Comparison of ENCODE assay signal across 8 cellular contexts in genomic region chr6:26956601-26957184, GRCh38.
DNase-seq lines count a peak whose midpoint lies in the region; ATAC-seq, FAIRE-seq and TF ChIP-seq lines count a peak whose summit lies in the region.
"Not testable (repeated sequence)": the region's sequence is repeated elsewhere in the genome, so short reads cannot be mapped to it uniquely, and the experiment has no call there.

No MANE protein-coding gene starts in this region.

- not testable (repeated sequence) for H4K20me1 ChIP-seq in HepG2 (ENCODE audit: insufficient read depth, low read length)

- CTCF ChIA-PET in HepG2 (lab: Yijun Ruan, JAX; ENCODE audit: low intra/inter-chr PET ratio, low total read pairs): not testable (repeated sequence)

- POLR2A ChIA-PET in HepG2 (lab: Yijun Ruan, JAX): not testable (repeated sequence)

- H3K4me1 ChIP-seq in effector memory CD4-positive, alpha-beta T cell (ENCODE audit: control insufficient read depth, insufficient read depth, low read length, poor library complexity, severe bottlenecking); HepG2 (ENCODE audit: insufficient read depth, low read length); upper lobe of right lung: not testable (repeated sequence)

- H3K4me2 ChIP-seq in HepG2 (ENCODE audit: low read depth, low read length): peak overlapping the region; percentile 73

- not testable (repeated sequence) for H3K9me3 ChIP-seq in effector memory CD4-positive, alpha-beta T cell (ENCODE audit: control insufficient read depth, low read length); HepG2 (ENCODE audit: low read length); upper lobe of right lung

- H2AFZ ChIP-seq in HepG2 (ENCODE audit: low read length): not testable (repeated sequence)

- not testable (repeated sequence) for H3K27ac ChIP-seq in effector memory CD4-positive, alpha-beta T cell (ENCODE audit: insufficient read depth, low read length, poor library complexity, severe bottlenecking)
- H3K27ac ChIP-seq in HepG2 (ENCODE audit: extremely low read length, insufficient read depth, low read length) (peak overlapping the region; percentile 65), skin epidermis (peak overlapping the region; percentile 34 to 92 (median 85)), upper lobe of right lung (peak overlapping the region; percentile 82)

- intact Hi-C loops in HepG2 (cut with micrococcal nuclease; ENCODE audit: unreplicated experiment): loop anchor here (2.0 kb wide), 1 partner anchor 122 kb away; no protein-coding TSS in a partner anchor
- intact Hi-C loops in upper lobe of right lung (cut with DNase I): not testable (repeated sequence)

- not testable (repeated sequence) for H3K36me3 ChIP-seq in effector memory CD4-positive, alpha-beta T cell (ENCODE audit: control insufficient read depth, insufficient read depth, low read length); HepG2 (replicated peaks in 1 of 2; ENCODE audit: control insufficient read depth in 1 of 2, insufficient read depth in 2 of 2, low read length in 2 of 2); upper lobe of right lung

- not testable (repeated sequence) for FAIRE-seq in HepG2 (lab: Jason Lieb, UNC)

- not testable (repeated sequence) for H3K27me3 ChIP-seq in effector memory CD4-positive, alpha-beta T cell (replicated peaks; ENCODE audit: control insufficient read depth, insufficient read depth, low read length, poor library complexity, severe bottlenecking); HepG2 (ENCODE audit: control insufficient read depth in 1 of 2, insufficient read depth in 2 of 2, low read length in 2 of 2); upper lobe of right lung

- not testable (repeated sequence) for H3K79me2 ChIP-seq in HepG2 (ENCODE audit: insufficient read depth, low read length)

- under 1% methylated on average over 12 of the region's 54 CpGs for WGBS in HepG2 (ENCODE audit: low lambda C conversion rate)

- not testable (repeated sequence) for BruUV-seq in HepG2 (replicated peaks; lab: Mats Ljungman, UMichigan)

- in situ Hi-C loops in HepG2 (cut with HindIII; ENCODE audit: extremely low pct_ligation_motif_present, low pct_unique_long_range_greater_than_20kb): not testable (repeated sequence)

- TF ChIP-seq POLR2A in GM10847 (IDR thresholded peaks at IDR 0.05; ENCODE audit: extremely low read depth, insufficient read length): peak; percentile 26
- TF ChIP-seq POLR2A in HepG2 (IDR thresholded peaks at IDR 0.05; ENCODE audit: insufficient read depth in 1 of 2, low read depth in 2 of 2, low read length in 2 of 2): peak; percentile 31 to 51; a peak in 2 of 4 replicates

- peak; percentile 73 for TF ChIP-seq RAD21 in HepG2 (CRISPR knock-in tag; IDR thresholded peaks at IDR 0.05)

- peak; percentile 58 for DNase-seq in NCI-H1092 (lab: John Stamatoyannopoulos, UW)
- peak; percentile 49 for DNase-seq in SHP77 treated with DMSO at 0.1 percent for 48 hours (lab: John Stamatoyannopoulos, UW)
- DNase-seq in activated T-cell treated with anti-CD3 and anti-CD28 coated beads for 48 hours (ENCODE audit: low read depth): peak; percentile 82
- DNase-seq in effector memory CD4-positive, alpha-beta T cell: peak; percentile 54 to 63 (median 61)
- peak; percentile 54 for DNase-seq in HepG2 (ENCODE audit: low spot score)
- peak; percentile 93 for DNase-seq in upper lobe of right lung

- peak; percentile 99 for ATAC-seq in HepG2
- ATAC-seq in upper lobe of right lung: peak; percentile 78

- TF ChIP-seq CTCF in HepG2 (CRISPR knock-in tag; IDR thresholded peaks at IDR 0.05): peak; percentile 70
- TF ChIP-seq CTCF in upper lobe of right lung (IDR thresholded peaks at IDR 0.05): peak; percentile 65

- H3K9ac ChIP-seq in HepG2 (ENCODE audit: insufficient read depth, low read depth, low read length): peak overlapping the region; percentile 53

- TF ChIP-seq EP300 in HepG2 (IDR thresholded peaks at IDR 0.05; ENCODE audit: low read depth in 2 of 2, low read length in 2 of 2): not testable (repeated sequence)
- TF ChIP-seq EP300 in HepG2 (CRISPR knock-in tag; IDR thresholded peaks at IDR 0.05; ENCODE audit: borderline replicate concordance): 0 out of 2 replicates have a peak, but pooled peaks have one; percentile 8

- H3K4me3 ChIP-seq in effector memory CD4-positive, alpha-beta T cell (ENCODE audit: insufficient read depth, low read depth, low read length, poor library complexity, severe bottlenecking): peak overlapping the region; percentile 50
- H3K4me3 ChIP-seq in HepG2 (replicated peaks in 1 of 3; ENCODE audit: insufficient read depth in 1 of 3, low read depth in 2 of 3, low read length in 3 of 3) (peak overlapping the region; percentile 53 to 61 (median 57); a peak in 5 of 6 replicates), skin epidermis (peak overlapping the region; percentile 58 to 75 (median 63)), upper lobe of right lung (peak overlapping the region; percentile 65)

TF ChIP-seq in HepG2, 621 proteins besides CTCF, POLR2A, EP300 and RAD21 (continues in another document):
- TF ChIP-seq ZBTB1 (CRISPR knock-in tag; IDR thresholded peaks at IDR 0.05; ENCODE audit: borderline replicate concordance): peak; percentile 64; the same call in 1 of the 2 replicates
- TF ChIP-seq KAT8 (CRISPR knock-in tag; IDR thresholded peaks at IDR 0.05): peak; percentile 88
- peak; percentile 68 for TF ChIP-seq SIX4 (CRISPR knock-in tag; IDR thresholded peaks at IDR 0.05)
- TF ChIP-seq ZBTB33 (CRISPR knock-in tag; IDR thresholded peaks at IDR 0.05): peak; percentile 66; the same call in 1 of the 2 replicates
- peak; percentile 84; the same call in 1 of the 2 replicates for TF ChIP-seq ZNF205 (CRISPR knock-in tag; IDR thresholded peaks at IDR 0.05)
- peak; percentile 55 for TF ChIP-seq HNRNPK (IDR thresholded peaks at IDR 0.05; ENCODE audit: low read depth, low read length, poor library complexity, severe bottlenecking)
- TF ChIP-seq, protein P1, sequence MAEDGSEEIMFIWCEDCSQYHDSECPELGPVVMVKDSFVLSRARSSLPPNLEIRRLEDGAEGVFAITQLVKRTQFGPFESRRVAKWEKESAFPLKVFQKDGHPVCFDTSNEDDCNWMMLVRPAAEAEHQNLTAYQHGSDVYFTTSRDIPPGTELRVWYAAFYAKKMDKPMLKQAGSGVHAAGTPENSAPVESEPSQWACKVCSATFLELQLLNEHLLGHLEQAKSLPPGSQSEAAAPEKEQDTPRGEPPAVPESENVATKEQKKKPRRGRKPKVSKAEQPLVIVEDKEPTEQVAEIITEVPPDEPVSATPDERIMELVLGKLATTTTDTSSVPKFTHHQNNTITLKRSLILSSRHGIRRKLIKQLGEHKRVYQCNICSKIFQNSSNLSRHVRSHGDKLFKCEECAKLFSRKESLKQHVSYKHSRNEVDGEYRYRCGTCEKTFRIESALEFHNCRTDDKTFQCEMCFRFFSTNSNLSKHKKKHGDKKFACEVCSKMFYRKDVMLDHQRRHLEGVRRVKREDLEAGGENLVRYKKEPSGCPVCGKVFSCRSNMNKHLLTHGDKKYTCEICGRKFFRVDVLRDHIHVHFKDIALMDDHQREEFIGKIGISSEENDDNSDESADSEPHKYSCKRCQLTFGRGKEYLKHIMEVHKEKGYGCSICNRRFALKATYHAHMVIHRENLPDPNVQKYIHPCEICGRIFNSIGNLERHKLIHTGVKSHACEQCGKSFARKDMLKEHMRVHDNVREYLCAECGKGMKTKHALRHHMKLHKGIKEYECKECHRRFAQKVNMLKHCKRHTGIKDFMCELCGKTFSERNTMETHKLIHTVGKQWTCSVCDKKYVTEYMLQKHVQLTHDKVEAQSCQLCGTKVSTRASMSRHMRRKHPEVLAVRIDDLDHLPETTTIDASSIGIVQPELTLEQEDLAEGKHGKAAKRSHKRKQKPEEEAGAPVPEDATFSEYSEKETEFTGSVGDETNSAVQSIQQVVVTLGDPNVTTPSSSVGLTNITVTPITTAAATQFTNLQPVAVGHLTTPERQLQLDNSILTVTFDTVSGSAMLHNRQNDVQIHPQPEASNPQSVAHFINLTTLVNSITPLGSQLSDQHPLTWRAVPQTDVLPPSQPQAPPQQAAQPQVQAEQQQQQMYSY (CRISPR knock-in tag; IDR thresholded peaks at IDR 0.05): peak; percentile 40; the same call in 1 of the 2 replicates
- peak; percentile 82; the same call in 1 of the 2 replicates for TF ChIP-seq KDM3A (CRISPR knock-in tag; IDR thresholded peaks at IDR 0.05; ENCODE audit: low read depth)
- peak; percentile 72 for TF ChIP-seq MEIS2 (CRISPR knock-in tag; IDR thresholded peaks at IDR 0.05)
- TF ChIP-seq HDAC2 (CRISPR knock-in tag; IDR thresholded peaks at IDR 0.05): peak; percentile 67
- peak; percentile 93 for TF ChIP-seq GABPB1 (CRISPR knock-in tag; IDR thresholded peaks at IDR 0.05)
- TF ChIP-seq NR2F6 (IDR thresholded peaks at IDR 0.05): not testable (repeated sequence)
- peak; percentile 53; the same call in 1 of the 2 replicates for TF ChIP-seq NR2F6 (CRISPR knock-in tag; IDR thresholded peaks at IDR 0.05)
- 0 out of 2 replicates have a peak, but pooled peaks have one; percentile 30 for TF ChIP-seq NFYC (CRISPR knock-in tag; IDR thresholded peaks at IDR 0.05)
